Comparison of ENCODE assay signal across 13 cellular contexts in the genomic region with DNA sequence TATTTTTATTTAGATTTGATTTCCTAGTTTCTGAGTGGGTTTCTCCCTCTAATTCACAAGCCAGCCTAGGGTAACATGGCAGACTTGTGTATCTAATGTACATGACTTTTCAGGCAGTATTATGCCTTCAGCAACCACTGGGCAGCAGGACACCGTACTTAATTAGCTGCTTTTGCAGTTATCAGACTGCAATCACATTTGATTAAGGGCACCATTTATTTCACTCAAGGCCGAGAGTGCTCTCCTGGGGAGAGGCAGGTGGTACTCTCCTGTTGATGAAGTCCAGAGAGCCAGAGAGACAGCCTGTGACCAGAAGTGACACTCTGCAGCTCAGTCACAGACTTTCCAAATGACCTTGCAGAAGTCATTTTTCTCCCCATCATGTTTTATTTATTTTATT. TPM values are rescaled to one million over a fixed set of nuclear protein-coding genes. Genes with fewer than 3 reads are reported as not detected.
"Had no signal": no experiment of that assay in that cellular context is flagged by ENCODE, and none has a peak within 500 bp of the region (broad histone marks: within the 10 kb centered on the region; RNA-seq: fewer than 3 reads in every experiment).

No MANE protein-coding gene starts in this region.

- H3K4me3 ChIP-seq: lower lobe of right lung, psoas muscle, smooth muscle cell, suprapubic skin had no signal

- ATAC-seq: activated naive CD4-positive, alpha-beta T cell treated with anti-CD3 and anti-CD28 coated beads, Interleukin-2, amount 50 U/mL, for 72 hours; lower lobe of right lung; naive thymus-derived CD8-positive, alpha-beta T cell; psoas muscle; sciatic nerve; stimulated activated naive CD8-positive, alpha-beta T cell treated with anti-CD3 and anti-CD28 coated beads, Interleukin-15, amount 100 ng/mL, for 72 hours had no signal

- H3K36me3 ChIP-seq: lower lobe of right lung, suprapubic skin had no signal

- H3K27me3 ChIP-seq: suprapubic skin had no signal

- H3K27ac ChIP-seq: lower lobe of right lung, psoas muscle, suprapubic skin had no signal

- H3K9me3 ChIP-seq: lower lobe of right lung, psoas muscle, suprapubic skin had no signal

- H3K4me1 ChIP-seq: psoas muscle had no signal

- DNase-seq: activated CD4-positive, alpha-beta T cell treated with anti-CD3 and anti-CD28 coated beads, Interleukin-2, amount 50 U/mL, for 4 hours; activated gamma-delta T cell treated with Interleukin-2 at 50 U/mL for 16 hours; cerebellar nuclear complex; cortex of kidney; lower lobe of right lung; naive thymus-derived CD8-positive, alpha-beta T cell; psoas muscle; stimulated activated CD4-positive, alpha-beta T cell treated with anti-CD3 and anti-CD28 coated beads, Interleukin-4, amount 100 ng/mL, for 1 hour; stimulated activated naive CD8-positive, alpha-beta T cell treated with anti-CD3 and anti-CD28 coated beads, Interleukin-15, amount 100 ng/mL, for 72 hours had no signal

RNA-seq across cellular contexts. Expression of gene CYYR1, which starts 18.7 kb away (rescaled TPM):
- total RNA-seq: activated naive CD4-positive, alpha-beta T cell treated with anti-CD3 and anti-CD28 coated beads, Interleukin-2, amount 50 U/mL, for 72 hours; naive thymus-derived CD8-positive, alpha-beta T cell had no signal
- polyA plus RNA-seq: naive thymus-derived CD8-positive, alpha-beta T cell had no signal
